ENCODE assay signal across 19 cellular contexts in the genomic region with DNA sequence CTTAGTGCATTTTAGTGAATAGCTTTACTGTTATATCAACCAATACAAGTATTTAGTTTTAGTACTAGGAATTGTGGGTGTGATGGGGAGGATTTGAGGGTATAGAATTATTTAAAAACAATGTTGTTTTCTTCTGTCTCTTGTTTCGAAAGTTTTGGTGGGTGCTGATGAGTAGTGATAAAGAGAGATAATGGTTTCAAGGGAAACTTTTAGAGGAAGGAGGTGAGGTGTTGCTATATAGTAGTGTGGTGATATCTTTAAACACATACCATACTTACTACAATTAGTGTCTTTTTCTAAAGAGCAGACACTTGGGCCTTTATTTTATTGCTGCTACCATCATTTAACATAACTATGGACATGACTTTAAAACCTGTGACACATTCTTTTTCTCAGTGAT. TPM values are rescaled to one million over a fixed set of nuclear protein-coding genes. Genes with fewer than 3 reads are reported as not detected.
DNase-seq lines count a peak whose midpoint lies in the region; ATAC-seq, FAIRE-seq and TF ChIP-seq lines count a peak whose summit lies in the region.
"Had no signal": no experiment of that assay in that cellular context is flagged by ENCODE, and none has a peak within 500 bp of the region (broad histone marks: within the 10 kb centered on the region; RNA-seq: fewer than 3 reads in every experiment).

No MANE protein-coding gene starts in this region.

- no peak overlapping the region for H3K27ac ChIP-seq in K562 (ENCODE audit: extremely low read depth, low read depth, low read length)
- no peak overlapping the region for H3K27ac ChIP-seq in naive thymus-derived CD4-positive, alpha-beta T cell (ENCODE audit: low read depth, low read length)
- H3K27ac ChIP-seq: GM23248 had no signal

- H2AFZ ChIP-seq in K562 (ENCODE audit: low read depth, low read length) = no peak overlapping the region
- H2AFZ ChIP-seq: GM23248 had no signal

- in situ Hi-C loops in K562 (cut with MboI) = no loop called here

- no peak overlapping the region for H3K4me3 ChIP-seq in K562
- H3K4me3 ChIP-seq in naive thymus-derived CD4-positive, alpha-beta T cell (ENCODE audit: low read length) = no peak overlapping the region
- H3K4me3 ChIP-seq: GM12878, GM23248, HAP-1 had no signal

- no peaks in the 10 kb centered on the region for H3K27me3 ChIP-seq in K562 (ENCODE audit: control insufficient read depth in 2 of 2, insufficient read depth in 2 of 2, low read length in 2 of 2)
- no peaks in the 10 kb centered on the region for H3K27me3 ChIP-seq in naive thymus-derived CD4-positive, alpha-beta T cell (ENCODE audit: control insufficient read depth in 2 of 2, insufficient read depth in 2 of 2, low read length in 2 of 2)
- H3K27me3 ChIP-seq: BE2C had no signal

- H4K20me1 ChIP-seq in K562 (replicated peaks; ENCODE audit: control insufficient read depth, insufficient read depth, low read length) = no peaks in the 10 kb centered on the region

- CTCF ChIA-PET in K562 (lab: Yijun Ruan, JAX; ENCODE audit: low intra/inter-chr PET ratio) = no interaction called here
- CTCF ChIA-PET in naive thymus-derived CD4-positive, alpha-beta T cell (lab: Charles Lee) = no interaction called here

- TF ChIP-seq EP300 in K562 (IDR thresholded peaks at IDR 0.05; ENCODE audit: low read length) = no peak

- no peaks in the 10 kb centered on the region for H3K79me2 ChIP-seq in K562 (ENCODE audit: control insufficient read depth, insufficient read depth, low read length)

- TF ChIP-seq RAD21 in K562 (CRISPR knock-in tag; conservative IDR thresholded peaks at IDR 0.05 in 1 of 2, IDR thresholded peaks at IDR 0.05 in 1 of 2) = no peak

- BruUV-seq in K562 (replicated peaks; lab: Mats Ljungman, UMichigan) = no TSS peak

- WGBS in K562 (ENCODE audit: insufficient coverage, low coverage, missing lambda C conversion rate) = 37% methylated on average over 1 of the region's 1 CpG

- no peak for TF ChIP-seq CTCF in K562 (IDR thresholded peaks at IDR 0.05 in 2 of 3, conservative IDR thresholded peaks at IDR 0.05 in 1 of 3; ENCODE audit: insufficient read depth in 2 of 3, low read depth in 1 of 3, low read length in 3 of 3)

- H3K9me1 ChIP-seq in K562 (ENCODE audit: control insufficient read depth, insufficient read depth, low read length) = no peaks in the 10 kb centered on the region

- no peak for TF ChIP-seq POLR2A in K562 (conservative IDR thresholded peaks at IDR 0.05)

- peak; percentile 37 for FAIRE-seq in K562 (lab: Jason Lieb, UNC)
- FAIRE-seq: GM12878, GM19239 had no signal

- intact Hi-C loops in K562 (cut with micrococcal nuclease) = no loop called here
- intact Hi-C loops in naive thymus-derived CD4-positive, alpha-beta T cell (cut with micrococcal nuclease) = no loop called here

- peaks cover 25% of the 10 kb centered on the region for H3K36me3 Mint-ChIP-seq in T-helper 2 cell treated with Interferon-gamma antibody and Interleukin-4, amounts not matched to agents 5 μg/mL and 100 μg/mL, for 36 hours (ENCODE audit: low read depth)
- H3K36me3 Mint-ChIP-seq in naive thymus-derived CD4-positive, alpha-beta T cell = peaks cover 17 to 58% (median 45%) of the 10 kb centered on the region in 5 donors

- H3K4me1 ChIP-seq in K562 (replicated peaks in 1 of 2; ENCODE audit: control insufficient read depth in 2 of 2, insufficient read depth in 2 of 2, low read length in 2 of 2) = no peaks in the 10 kb centered on the region
- no peaks in the 10 kb centered on the region for H3K4me1 ChIP-seq in naive thymus-derived CD4-positive, alpha-beta T cell (ENCODE audit: control insufficient read depth in 2 of 2, insufficient read depth in 2 of 2, low read length in 2 of 2)
- H3K4me1 ChIP-seq: BE2C, Caco-2 had no signal

- peaks cover 23% of the 10 kb centered on the region for H3K4me1 Mint-ChIP-seq in T-helper 2 cell treated with Interferon-gamma antibody and Interleukin-4, amounts not matched to agents 5 μg/mL and 100 μg/mL, for 36 hours (ENCODE audit: low read depth)
- peaks cover 0 to 7% (median 0%) of the 10 kb centered on the region in 7 donors for H3K4me1 Mint-ChIP-seq in naive thymus-derived CD4-positive, alpha-beta T cell

- H3K27me3 Mint-ChIP-seq in T-helper 2 cell treated with Interferon-gamma antibody and Interleukin-4, amounts not matched to agents 5 μg/mL and 100 μg/mL, for 36 hours (ENCODE audit: low read depth) = no peaks in the 10 kb centered on the region
- H3K27me3 Mint-ChIP-seq in naive thymus-derived CD4-positive, alpha-beta T cell = no peaks in the 10 kb centered on the region
- H3K27me3 Mint-ChIP-seq: CD4-positive, alpha-beta T cell had no signal

- ATAC-seq in K562 = no peak
- no peak for ATAC-seq in naive thymus-derived CD4-positive, alpha-beta T cell
- ATAC-seq: GM12878 had no signal

- H3K36me3 ChIP-seq in K562 (ENCODE audit: control insufficient read depth, insufficient read depth, low read length) = no peaks in the 10 kb centered on the region
- peaks cover 0 to 21% (median 0%) of the 10 kb centered on the region in 3 experiments for H3K36me3 ChIP-seq in naive thymus-derived CD4-positive, alpha-beta T cell (ENCODE audit: control insufficient read depth in 2 of 3, insufficient read depth in 3 of 3, low read length in 3 of 3)
- H3K36me3 ChIP-seq: BE2C had no signal

- POLR2A ChIA-PET in K562 (lab: Yijun Ruan, JAX) = interaction anchor here (1.4 kb wide), 1 partner anchor 10 kb away, joined by 8 read pairs; the partner anchor contains the start of gene IMPACT
- POLR2A ChIA-PET in naive thymus-derived CD4-positive, alpha-beta T cell (lab: Charles Lee) = interaction anchor here (0.6 kb wide), 1 partner anchor 38 kb away, joined by 3 read pairs; no protein-coding TSS in a partner anchor

- DNase-seq in GF-D8 (lab: John Stamatoyannopoulos, UW) = peak; percentile 38
- no peak for DNase-seq in T-helper 2 cell treated with Interferon-gamma antibody and Interleukin-4, amounts not matched to agents 5 μg/mL and 100 μg/mL, for 36 hours (ENCODE audit: low spot score)
- DNase-seq in K562 (ENCODE audit: extremely low read depth in 1 of 4, low spot score in 3 of 4) = no peak
- DNase-seq in cortex of kidney (lab: John Stamatoyannopoulos, UW) = no peak
- DNase-seq in SKM-1 treated with dmso at 0.1 percent for 144 hours (lab: John Stamatoyannopoulos, UW; ENCODE audit: unreplicated experiment) = no peak
- DNase-seq in germinal center (ENCODE audit: low spot score) = no peak
- no peak for DNase-seq in naive thymus-derived CD4-positive, alpha-beta T cell
- DNase-seq: ACHN; BE2C; C1 segment of cervical spinal cord; Caco-2; CD4-positive, alpha-beta T cell; DMS153; DMS79; GM23248 had no signal

- no peaks in the 10 kb centered on the region for H3K9me3 ChIP-seq in K562 (replicated peaks; ENCODE audit: control insufficient read depth, insufficient read depth, low read depth, low read length)
- no peaks in the 10 kb centered on the region for H3K9me3 ChIP-seq in naive thymus-derived CD4-positive, alpha-beta T cell (ENCODE audit: control insufficient read depth in 2 of 3, low read length in 3 of 3)
- H3K9me3 ChIP-seq: BE2C, Caco-2, HAP-1 had no signal

- H3K9ac ChIP-seq in K562 (ENCODE audit: insufficient read depth in 1 of 2, low read depth in 2 of 2, low read length in 2 of 2) = no peak overlapping the region
- H3K9ac ChIP-seq: GM23248 had no signal

- no peak overlapping the region for H3K4me2 ChIP-seq in K562 (ENCODE audit: insufficient read depth, low read length)

- peak overlapping the region; percentile 46 for H3K27ac Mint-ChIP-seq in T-helper 2 cell treated with Interferon-gamma antibody and Interleukin-4, amounts not matched to agents 5 μg/mL and 100 μg/mL, for 36 hours
- H3K27ac Mint-ChIP-seq in naive thymus-derived CD4-positive, alpha-beta T cell = peak overlapping the region in 1 of 9 donors; percentile 10
- H3K27ac Mint-ChIP-seq: CD4-positive, alpha-beta T cell had no signal

- peak overlapping the region; percentile 0 for H3K4me3 Mint-ChIP-seq in T-helper 2 cell treated with Interferon-gamma antibody and Interleukin-4, amounts not matched to agents 5 μg/mL and 100 μg/mL, for 36 hours
- no peak overlapping the region for H3K4me3 Mint-ChIP-seq in naive thymus-derived CD4-positive, alpha-beta T cell
- H3K4me3 Mint-ChIP-seq: CD4-positive, alpha-beta T cell had no signal

- peaks cover 3% of the 10 kb centered on the region for H3K9me3 Mint-ChIP-seq in T-helper 2 cell treated with Interferon-gamma antibody and Interleukin-4, amounts not matched to agents 5 μg/mL and 100 μg/mL, for 36 hours
- peaks cover 0 to 1% (median 0%) of the 10 kb centered on the region in 11 donors for H3K9me3 Mint-ChIP-seq in naive thymus-derived CD4-positive, alpha-beta T cell
- H3K9me3 Mint-ChIP-seq: CD4-positive, alpha-beta T cell had no signal

RNA-seq across cellular contexts. Expression of gene IMPACT, which starts 10.5 kb away (rescaled TPM):
- 4.0 and 10.4 TPM in 2 replicates for total RNA-seq in K562 (2011; cell fraction: chromatin; rRNA removed; ENCODE audit: low replicate concordance)
- 4.2 and 4.5 TPM in 2 replicates for total RNA-seq in K562 (2011; cell fraction: nucleolus; rRNA removed)
- 7.3 and 9.0 TPM in 2 replicates for total RNA-seq in K562 (2011; cell fraction: nucleoplasm; rRNA removed)
- 5.8 and 6.4 TPM in 2 replicates for total RNA-seq in K562 (2014; rRNA removed)
- 7.6 and 10.3 TPM in 2 replicates for total RNA-seq in K562 (2014; rRNA removed; fragmentation: Illumina TruSeq; extraction: Trizol)
- 4.7 and 4.8 TPM in 2 replicates for total RNA-seq in K562 (2015; rRNA removed; fragmentation: Illumina TruSeq; extraction: Trizol)
- total RNA-seq in K562 (2021) = 7.4 and 8.1 TPM in 2 replicates
- polyA plus RNA-seq in K562 (2011; rRNA removed) = 6.3 and 7.4 TPM in 2 replicates
- polyA plus RNA-seq in K562 (2011; cell fraction: cytosol; rRNA removed) = 1.7 and 5.8 TPM in 2 replicates
- 2.5 and 3.7 TPM in 2 replicates for polyA plus RNA-seq in K562 (2011; cell fraction: nucleus; rRNA removed)
- polyA plus RNA-seq in K562 (2012) = 8.6 and 8.9 TPM in 2 replicates
- 5.1 and 5.3 TPM in 2 replicates for polyA plus RNA-seq in K562 (2014; fragmentation: Illumina TruSeq; extraction: Trizol)
- 1 to 10 TPM; 5.7 to 6.7 TPM for polyA plus RNA-seq in K562 (2014; fragmentation: Nextera tagmentation; extraction: Ambion mirVana)
- polyA plus RNA-seq in K562 (2014; rRNA removed) = 5.3 and 8.4 TPM in 2 replicates
- 4.4 and 6.5 TPM in 2 replicates for polyA minus RNA-seq in K562 (2011; rRNA and poly(A)+ RNA removed)
- polyA minus RNA-seq in K562 (2011; cell fraction: cytosol; rRNA and poly(A)+ RNA removed) = 1.9 and 2.3 TPM in 2 replicates
- 3.2 and 5.0 TPM in 2 replicates for polyA minus RNA-seq in K562 (2011; cell fraction: nucleus; rRNA and poly(A)+ RNA removed)
- 10 to 100 TPM in 4 of 5 experiments, 1 to 10 TPM in 1; 7.8 to 17.5 (median 15.5) TPM for total RNA-seq in naive thymus-derived CD4-positive, alpha-beta T cell
- polyA plus RNA-seq in naive thymus-derived CD4-positive, alpha-beta T cell = 10 to 100 TPM in 1 of 2 donors, 1 to 10 TPM in 1; 9.8 to 21.1 TPM

RNA-seq across cellular contexts. Expression of gene HRH4, which starts 23.5 kb away (rescaled TPM):
- not detected in 2 replicates for total RNA-seq in K562 (2011; cell fraction: chromatin; rRNA removed; ENCODE audit: low replicate concordance)
- not detected in 2 replicates for total RNA-seq in K562 (2011; cell fraction: nucleolus; rRNA removed)
- total RNA-seq in K562 (2011; cell fraction: nucleoplasm; rRNA removed) = not detected in 2 replicates
- total RNA-seq in K562 (2014; rRNA removed) = not detected in 2 replicates
- total RNA-seq in K562 (2014; rRNA removed; fragmentation: Illumina TruSeq; extraction: Trizol) = not detected in 2 replicates
- not detected in 2 replicates for total RNA-seq in K562 (2015; rRNA removed; fragmentation: Illumina TruSeq; extraction: Trizol)
- not detected in 2 replicates for total RNA-seq in K562 (2021)
- not detected in 2 replicates for polyA plus RNA-seq in K562 (2011; rRNA removed)
- not detected in 2 replicates for polyA plus RNA-seq in K562 (2011; cell fraction: cytosol; rRNA removed)
- polyA plus RNA-seq in K562 (2011; cell fraction: nucleus; rRNA removed) = not detected in 2 replicates
- polyA plus RNA-seq in K562 (2012) = 0.07 TPM in 1 of 2 replicates, not detected in the other
- polyA plus RNA-seq in K562 (2014; fragmentation: Illumina TruSeq; extraction: Trizol) = not detected in 2 replicates
- not detected for polyA plus RNA-seq in K562 (2014; fragmentation: Nextera tagmentation; extraction: Ambion mirVana)
- not detected in 2 replicates for polyA plus RNA-seq in K562 (2014; rRNA removed)
- polyA minus RNA-seq in K562 (2011; rRNA and poly(A)+ RNA removed) = not detected in 2 replicates
- not detected in 2 replicates for polyA minus RNA-seq in K562 (2011; cell fraction: cytosol; rRNA and poly(A)+ RNA removed)
- not detected in 2 replicates for polyA minus RNA-seq in K562 (2011; cell fraction: nucleus; rRNA and poly(A)+ RNA removed)
- 1 to 10 TPM in 1 of 5 experiments, under 1 TPM in 3, not detected in 1; 0.19 to 3.7 (median 0.47) TPM for total RNA-seq in naive thymus-derived CD4-positive, alpha-beta T cell
- polyA plus RNA-seq in naive thymus-derived CD4-positive, alpha-beta T cell = not detected
- total RNA-seq: Caco-2, GM12878, GM23248, HT-29 had no signal
- polyA plus RNA-seq: GM12878, GM23248 had no signal

RNA-seq across cellular contexts. Expression of gene OSBPL1A, which starts 39.3 kb away (rescaled TPM):
- not detected in 2 replicates for total RNA-seq in K562 (2011; cell fraction: chromatin; rRNA removed; ENCODE audit: low replicate concordance)
- not detected in 2 replicates for total RNA-seq in K562 (2011; cell fraction: nucleolus; rRNA removed)
- total RNA-seq in K562 (2011; cell fraction: nucleoplasm; rRNA removed) = not detected in 2 replicates
- total RNA-seq in K562 (2014; rRNA removed) = not detected in 2 replicates
- total RNA-seq in K562 (2014; rRNA removed; fragmentation: Illumina TruSeq; extraction: Trizol) = not detected in 2 replicates
- not detected in 2 replicates for total RNA-seq in K562 (2015; rRNA removed; fragmentation: Illumina TruSeq; extraction: Trizol)
- 0.34 and 0.49 TPM in 2 replicates for total RNA-seq in K562 (2021)
- polyA plus RNA-seq in K562 (2011; rRNA removed) = not detected in 2 replicates
- not detected in 2 replicates for polyA plus RNA-seq in K562 (2011; cell fraction: cytosol; rRNA removed)
- polyA plus RNA-seq in K562 (2011; cell fraction: nucleus; rRNA removed) = not detected in 2 replicates
- polyA plus RNA-seq in K562 (2012) = not detected in 2 replicates
- polyA plus RNA-seq in K562 (2014; fragmentation: Illumina TruSeq; extraction: Trizol) = not detected in 2 replicates
- not detected for polyA plus RNA-seq in K562 (2014; fragmentation: Nextera tagmentation; extraction: Ambion mirVana)
- polyA plus RNA-seq in K562 (2014; rRNA removed) = 0.40 TPM in 1 of 2 replicates, not detected in the other
- not detected in 2 replicates for polyA minus RNA-seq in K562 (2011; rRNA and poly(A)+ RNA removed)
- polyA minus RNA-seq in K562 (2011; cell fraction: cytosol; rRNA and poly(A)+ RNA removed) = not detected in 2 replicates
- polyA minus RNA-seq in K562 (2011; cell fraction: nucleus; rRNA and poly(A)+ RNA removed) = 0.11 TPM in 1 of 2 replicates, not detected in the other
- 1 to 10 TPM; 1.8 to 7.7 (median 4.3) TPM for total RNA-seq in naive thymus-derived CD4-positive, alpha-beta T cell
- polyA plus RNA-seq in naive thymus-derived CD4-positive, alpha-beta T cell = 1 to 10 TPM; 2.6 to 2.9 TPM
